8 cellular contexts compared by ENCODE assay signal in genomic region chr1:23868848-23869450, GRCh38. TPM values are rescaled to one million over a fixed set of nuclear protein-coding genes. Genes with fewer than 3 reads are reported as not detected.
DNase-seq lines count a peak whose midpoint lies in the region; ATAC-seq, FAIRE-seq and TF ChIP-seq lines count a peak whose summit lies in the region.

No MANE protein-coding gene starts in this region.

- H3K9me3 ChIP-seq in H1 (ENCODE audit: insufficient read depth in 2 of 2, low read depth in 1 of 2, low read length in 1 of 2) (no peaks in the 10 kb centered on the region), ovary (no peaks in the 10 kb centered on the region)

- no peak overlapping the region for H2AK5ac ChIP-seq in H1 (ENCODE audit: low read depth, low read length)

- H3K14ac ChIP-seq in H1 (ENCODE audit: insufficient read length): no peak overlapping the region

- H3K36me3 ChIP-seq in H1 (ENCODE audit: control insufficient read depth in 2 of 4, insufficient read depth in 4 of 4, low read length in 3 of 4) (no peaks in the 10 kb centered on the region), ovary (no peaks in the 10 kb centered on the region)

- TF ChIP-seq POLR2A in H1 (IDR thresholded peaks at IDR 0.05; ENCODE audit: control extremely low read depth in 1 of 2, low read depth in 2 of 2, low read length in 2 of 2) (no peak), ovary (IDR thresholded peaks at IDR 0.05) (no peak)

- no peak overlapping the region for H4K8ac ChIP-seq in H1 (ENCODE audit: extremely low read depth, insufficient read depth, low read length)

- no peak for ATAC-seq in GM18907 (IDR thresholded peaks at IDR 0.05; ENCODE audit: unreplicated experiment)
- ATAC-seq in HG02981 (IDR thresholded peaks at IDR 0.05; ENCODE audit: unreplicated experiment): no peak

- H3K4me2 ChIP-seq in H1 (ENCODE audit: insufficient read depth in 1 of 2, low read depth in 2 of 2, low read length in 2 of 2): peak overlapping the region; percentile 79 to 89; a peak in 1 of 4 replicates

- H3K9ac ChIP-seq in H1 (replicated peaks in 1 of 4; ENCODE audit: extremely low read depth in 1 of 4, low read depth in 3 of 4, low read length in 3 of 4): no peak overlapping the region

- H4K20me1 ChIP-seq in H1 (replicated peaks in 1 of 2; ENCODE audit: control insufficient read depth in 1 of 2, insufficient read depth in 2 of 2, low read length in 2 of 2): no peaks in the 10 kb centered on the region

- no peak for FAIRE-seq in H1 (lab: Jason Lieb, UNC)

- H3K4me1 ChIP-seq in H1 (replicated peaks in 1 of 4; ENCODE audit: control insufficient read depth in 3 of 4, insufficient read depth in 4 of 4, low read length in 3 of 4): no peaks in the 10 kb centered on the region; a peak in 1 of 7 replicates
- peaks cover 6% of the 10 kb centered on the region for H3K4me1 ChIP-seq in ovary (ENCODE audit: insufficient read depth)

- POLR2A ChIA-PET in H1 (lab: Charles Lee; ENCODE audit: partially characterized antibody): interaction anchor here (0.6 to 1.5 kb wide), 4 partner anchors 44 to 108 kb away, joined by 3 read pairs; partner anchors contain the start of genes HMGCL and PNRC2

- H4K91ac ChIP-seq in H1 (replicated peaks; ENCODE audit: insufficient read length, low read length): no peak overlapping the region

- H2BK15ac ChIP-seq in H1 (ENCODE audit: low read length): peak overlapping the region; percentile 36; the same call in 1 of the 2 replicates

- H3K4ac ChIP-seq in H1 (replicated peaks; ENCODE audit: insufficient read length, low read depth, low read length): no peak overlapping the region

- H2BK120ac ChIP-seq in H1 (replicated peaks; ENCODE audit: low read depth, low read length): no peak overlapping the region

- H2BK20ac ChIP-seq in H1 (ENCODE audit: low read length): no peak overlapping the region

- H2BK12ac ChIP-seq in H1 (ENCODE audit: low read depth, low read length): no peak overlapping the region

- H3K79me1 ChIP-seq in H1 (ENCODE audit: low read depth, low read length): no peaks in the 10 kb centered on the region

- TF ChIP-seq RAD21 in H1 (IDR thresholded peaks at IDR 0.05 in 1 of 2, conservative IDR thresholded peaks at IDR 0.05 in 1 of 2; ENCODE audit: low read depth in 2 of 2, low read length in 2 of 2): no peak

- H3K18ac ChIP-seq in H1 (ENCODE audit: extremely low read depth, low read length): no peak overlapping the region

- TF ChIP-seq EP300 in H1 (IDR thresholded peaks at IDR 0.05; ENCODE audit: borderline replicate concordance in 1 of 2, low read depth in 2 of 2, low read length in 2 of 2) (no peak), ovary (IDR thresholded peaks at IDR 0.05) (no peak)

- no peak overlapping the region for H3K23ac ChIP-seq in H1 (ENCODE audit: insufficient read length)

- intact Hi-C loops in ovary (cut with DNase I): loop anchor here in 1 of 4 donors (5.0 kb wide), 1 partner anchor 92 kb away; the partner anchor contains the start of gene PITHD1

- H4K5ac ChIP-seq in H1 (ENCODE audit: insufficient read length, low read depth, low read length): no peak overlapping the region

- CTCF ChIA-PET in H1 (lab: Charles Lee; ENCODE audit: partially characterized antibody): interaction anchor here (0.6 to 4.5 kb wide), 15 partner anchors 11 to 521 kb away, joined by 3 to 40 read pairs (median 3); no protein-coding TSS in a partner anchor

- peaks cover 6 to 28% (median 19%) of the 10 kb centered on the region in 4 experiments for H3K27me3 ChIP-seq in H1 (replicated peaks in 1 of 4; ENCODE audit: control insufficient read depth in 3 of 4, extremely low read depth in 1 of 4, insufficient read depth in 3 of 4, low read length in 3 of 4)
- no peaks in the 10 kb centered on the region for H3K27me3 ChIP-seq in ovary

- H3K56ac ChIP-seq in H1 (replicated peaks; ENCODE audit: insufficient read length, low read depth, low read length): no peak overlapping the region

- peaks cover 7% of the 10 kb centered on the region for H3K23me2 ChIP-seq in H1 (ENCODE audit: low read depth, low read length)

- no peaks in the 10 kb centered on the region for H3K79me2 ChIP-seq in H1 (ENCODE audit: control insufficient read depth in 1 of 2, insufficient read depth in 2 of 2, low read length in 2 of 2)

- H3K4me3 ChIP-seq in GM12875 (ENCODE audit: low read depth, low read length): peak overlapping the region; percentile 97
- peak overlapping the region in 1 of 4 experiments; percentile 71; a peak in 1 of 8 replicates for H3K4me3 ChIP-seq in H1 (ENCODE audit: extremely low read depth in 1 of 4, insufficient read depth in 2 of 4, low read depth in 3 of 4, low read length in 4 of 4)
- peak overlapping the region; percentile 65 for H3K4me3 ChIP-seq in ovary

- H3K27ac ChIP-seq in H1 (ENCODE audit: low read depth, low read length) (no peak overlapping the region), ovary (peak overlapping the region; percentile 19 to 67)

- DNase-seq in NOMO-1 treated with DMSO at 0.1 percent for 48 hours (lab: John Stamatoyannopoulos, UW; ENCODE audit: unreplicated experiment) (peak; percentile 56), H1 (ENCODE audit: low read depth in 1 of 2, low spot score in 2 of 2) (no peak), ovary (no peak), GM19238 (ENCODE audit: insufficient read length, low spot score) (no peak), NCI-H1105 (lab: John Stamatoyannopoulos, UW) (no peak)

- TF ChIP-seq CTCF in GM12875 (IDR thresholded peaks at IDR 0.05; ENCODE audit: borderline replicate concordance, insufficient read depth, low read depth, low read length) (no peak), H1 (IDR thresholded peaks at IDR 0.05; ENCODE audit: control extremely low read depth in 1 of 3, insufficient read depth in 1 of 3, low read depth in 1 of 3, low read length in 3 of 3) (no peak), ovary (IDR thresholded peaks at IDR 0.05) (no peak)

- H2BK5ac ChIP-seq in H1 (ENCODE audit: low read depth, low read length): no peak overlapping the region

- WGBS in H1 (ENCODE audit: extremely low coverage in 1 of 2, insufficient coverage in 1 of 2, insufficient read length in 1 of 2, insufficient replicate concordance in 2 of 2, low coverage in 1 of 2, low lambda C conversion rate in 2 of 2, missing lambda C conversion rate in 1 of 2), 2 experiments: 86% methylated on average over 14 of the region's 14 CpGs; no CpG with 5 or more reads in 1 of the 2 experiments
- WGBS in ovary, 3 donors: 39 to 46% (median 43%) methylated on average over 14 of the region's 14 CpGs

- peak overlapping the region; percentile 78; the same call in 1 of the 2 replicates for H2AFZ ChIP-seq in H1 (ENCODE audit: low read length)

TF ChIP-seq in H1, 55 proteins besides CTCF, POLR2A, EP300 and RAD21:
- TF ChIP-seq EGR1 (IDR thresholded peaks at IDR 0.05; ENCODE audit: borderline replicate concordance, low read depth, low read length): no peak
- TF ChIP-seq CBX5 (IDR thresholded peaks at IDR 0.05; ENCODE audit: low read depth, low read length): no peak

RNA-seq across cellular contexts. Expression of gene FUCA1, which starts 0.9 kb away (rescaled TPM):
- total RNA-seq in H1 (2021; fragmentation: NEBNext Ultra II Directional; extraction: Animal tissue kit (Norgen Biotek cat#: 25700)): 6.4 and 7.1 TPM in 2 replicates
- polyA plus RNA-seq in H1 (2011; rRNA removed): 4.0 and 5.9 TPM in 2 replicates
- polyA plus RNA-seq in H1 (2011; cell fraction: cytosol; rRNA removed): 5.9 TPM
- 3.7 TPM for polyA plus RNA-seq in H1 (2011; cell fraction: nucleus; rRNA removed)
- 5.5 to 6.1 TPM (median 6.1 TPM) in 4 replicates for polyA plus RNA-seq in H1 (2012, experiment 1 of 2)
- polyA plus RNA-seq in H1 (2012, experiment 2 of 2): 2.1 TPM
- 8.6 TPM for polyA plus RNA-seq in H1 (2013, experiment 1 of 2)
- polyA plus RNA-seq in H1 (2013, experiment 2 of 2): 9.7 TPM
- 4.9 and 5.0 TPM in 2 replicates for polyA minus RNA-seq in H1 (2011; rRNA and poly(A)+ RNA removed)
- 2.5 TPM for polyA minus RNA-seq in H1 (2011; cell fraction: cytosol; rRNA and poly(A)+ RNA removed)
- 3.3 TPM for polyA minus RNA-seq in H1 (2011; cell fraction: nucleus; rRNA and poly(A)+ RNA removed)
- total RNA-seq in ovary: 10 to 100 TPM; 21.7 to 66.1 (median 25.6) TPM
- 100 to 1,000 TPM in 1 of 2 donors, 10 to 100 TPM in 1; 25.0 to 112 TPM for polyA plus RNA-seq in ovary

RNA-seq across cellular contexts. Expression of gene HMGCL, which starts 43.7 kb away (rescaled TPM):
- 13.7 and 15.6 TPM in 2 replicates for total RNA-seq in H1 (2021; fragmentation: NEBNext Ultra II Directional; extraction: Animal tissue kit (Norgen Biotek cat#: 25700))
- polyA plus RNA-seq in H1 (2011; rRNA removed) (19.5 and 24.3 TPM in 2 replicates), ovary (10 to 100 TPM; 28.7 to 41.4 TPM)
- polyA plus RNA-seq in H1 (2011; cell fraction: cytosol; rRNA removed): 29.3 TPM
- polyA plus RNA-seq in H1 (2011; cell fraction: nucleus; rRNA removed): 24.5 TPM
- 13.8 to 24.3 TPM (median 19.2 TPM) in 4 replicates for polyA plus RNA-seq in H1 (2012, experiment 1 of 2)
- 14.1 TPM for polyA plus RNA-seq in H1 (2012, experiment 2 of 2)
- 11.2 TPM for polyA plus RNA-seq in H1 (2013, experiment 1 of 2)
- polyA plus RNA-seq in H1 (2013, experiment 2 of 2): 9.9 TPM
- 15.8 and 24.2 TPM in 2 replicates for polyA minus RNA-seq in H1 (2011; rRNA and poly(A)+ RNA removed)
- polyA minus RNA-seq in H1 (2011; cell fraction: cytosol; rRNA and poly(A)+ RNA removed): 10.4 TPM
- 11.8 TPM for polyA minus RNA-seq in H1 (2011; cell fraction: nucleus; rRNA and poly(A)+ RNA removed)
- 10 to 100 TPM; 14.3 to 31.7 (median 25.2) TPM for total RNA-seq in ovary

RNA-seq across cellular contexts. Expression of gene CNR2, which starts 44.2 kb away (rescaled TPM):
- not detected in 2 replicates for total RNA-seq in H1 (2021; fragmentation: NEBNext Ultra II Directional; extraction: Animal tissue kit (Norgen Biotek cat#: 25700))
- polyA plus RNA-seq in H1 (2011; rRNA removed) (not detected in 2 replicates), ovary (under 1 TPM in 1 of 2 donors, not detected in 1; 0.10 TPM)
- not detected for polyA plus RNA-seq in H1 (2011; cell fraction: cytosol; rRNA removed)
- not detected for polyA plus RNA-seq in H1 (2011; cell fraction: nucleus; rRNA removed)
- polyA plus RNA-seq in H1 (2012, experiment 1 of 2): not detected in 4 replicates
- polyA plus RNA-seq in H1 (2012, experiment 2 of 2): not detected
- not detected for polyA plus RNA-seq in H1 (2013, experiment 1 of 2)
- polyA plus RNA-seq in H1 (2013, experiment 2 of 2): not detected
- not detected in 2 replicates for polyA minus RNA-seq in H1 (2011; rRNA and poly(A)+ RNA removed)
- polyA minus RNA-seq in H1 (2011; cell fraction: cytosol; rRNA and poly(A)+ RNA removed): not detected
- polyA minus RNA-seq in H1 (2011; cell fraction: nucleus; rRNA and poly(A)+ RNA removed): not detected
- under 1 TPM in 2 of 7 donors, not detected in 5; 0.03 to 0.11 TPM for total RNA-seq in ovary
